ENCODE assay signal across 1 cellular context in the genomic region with DNA sequence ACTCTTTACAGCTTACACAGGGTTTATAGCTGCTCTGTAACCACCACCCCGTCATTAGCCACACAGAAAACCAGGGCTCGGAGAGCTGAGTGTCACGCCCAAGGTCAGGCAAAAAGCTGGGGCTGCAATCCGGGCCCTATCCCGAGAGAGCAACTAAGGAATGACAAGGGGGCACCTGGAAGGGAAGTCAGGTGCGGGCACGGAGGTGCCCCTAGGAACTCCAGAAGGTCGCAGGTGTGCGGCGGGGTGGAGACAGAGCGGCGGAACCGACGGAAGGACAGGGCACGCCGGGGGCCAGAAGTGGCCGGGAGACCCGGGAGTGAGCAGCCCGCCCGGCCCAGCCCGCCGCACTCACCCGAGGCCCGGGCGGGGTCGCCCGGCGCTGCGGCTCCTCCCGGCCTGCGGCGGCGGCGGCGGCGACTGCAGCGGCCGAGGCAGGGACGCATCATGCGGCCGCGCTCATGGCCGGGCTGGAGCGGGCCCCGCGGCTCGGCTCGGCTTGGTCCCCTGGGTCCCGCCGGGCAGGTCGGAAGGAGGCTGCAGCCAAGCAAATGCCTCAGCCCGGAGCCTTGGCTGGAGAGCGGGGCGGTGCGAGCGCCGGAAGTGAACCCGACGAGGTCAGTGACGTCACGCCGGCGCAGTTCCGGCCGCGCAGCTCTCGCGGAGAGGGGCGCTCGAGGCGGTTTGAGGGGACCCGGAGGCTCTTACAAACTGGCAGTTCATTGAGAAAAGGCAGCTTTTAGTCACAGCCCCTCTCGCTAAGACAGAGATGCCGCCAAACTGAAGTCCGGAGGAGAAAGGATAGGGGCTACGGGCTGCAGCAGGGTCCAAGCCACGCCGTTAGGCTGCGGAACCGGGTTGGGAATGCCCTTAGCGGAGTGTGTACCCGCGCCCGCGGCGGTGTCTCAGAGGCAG.
TF ChIP-seq lines count a peak whose summit lies in the region.

A gene with protein sequence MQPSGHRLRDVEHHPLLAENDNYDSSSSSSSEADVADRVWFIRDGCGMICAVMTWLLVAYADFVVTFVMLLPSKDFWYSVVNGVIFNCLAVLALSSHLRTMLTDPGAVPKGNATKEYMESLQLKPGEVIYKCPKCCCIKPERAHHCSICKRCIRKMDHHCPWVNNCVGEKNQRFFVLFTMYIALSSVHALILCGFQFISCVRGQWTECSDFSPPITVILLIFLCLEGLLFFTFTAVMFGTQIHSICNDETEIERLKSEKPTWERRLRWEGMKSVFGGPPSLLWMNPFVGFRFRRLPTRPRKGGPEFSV (minus strand): TSS at position 605 of the 915 bp plus-strand sequence. CDS start 20,917 bp downstream, outside the sequence.

TF ChIP-seq in K562, 482 proteins besides CTCF, POLR2A, EP300 and RAD21 (continued from another document):
- TF ChIP-seq, protein P1, sequence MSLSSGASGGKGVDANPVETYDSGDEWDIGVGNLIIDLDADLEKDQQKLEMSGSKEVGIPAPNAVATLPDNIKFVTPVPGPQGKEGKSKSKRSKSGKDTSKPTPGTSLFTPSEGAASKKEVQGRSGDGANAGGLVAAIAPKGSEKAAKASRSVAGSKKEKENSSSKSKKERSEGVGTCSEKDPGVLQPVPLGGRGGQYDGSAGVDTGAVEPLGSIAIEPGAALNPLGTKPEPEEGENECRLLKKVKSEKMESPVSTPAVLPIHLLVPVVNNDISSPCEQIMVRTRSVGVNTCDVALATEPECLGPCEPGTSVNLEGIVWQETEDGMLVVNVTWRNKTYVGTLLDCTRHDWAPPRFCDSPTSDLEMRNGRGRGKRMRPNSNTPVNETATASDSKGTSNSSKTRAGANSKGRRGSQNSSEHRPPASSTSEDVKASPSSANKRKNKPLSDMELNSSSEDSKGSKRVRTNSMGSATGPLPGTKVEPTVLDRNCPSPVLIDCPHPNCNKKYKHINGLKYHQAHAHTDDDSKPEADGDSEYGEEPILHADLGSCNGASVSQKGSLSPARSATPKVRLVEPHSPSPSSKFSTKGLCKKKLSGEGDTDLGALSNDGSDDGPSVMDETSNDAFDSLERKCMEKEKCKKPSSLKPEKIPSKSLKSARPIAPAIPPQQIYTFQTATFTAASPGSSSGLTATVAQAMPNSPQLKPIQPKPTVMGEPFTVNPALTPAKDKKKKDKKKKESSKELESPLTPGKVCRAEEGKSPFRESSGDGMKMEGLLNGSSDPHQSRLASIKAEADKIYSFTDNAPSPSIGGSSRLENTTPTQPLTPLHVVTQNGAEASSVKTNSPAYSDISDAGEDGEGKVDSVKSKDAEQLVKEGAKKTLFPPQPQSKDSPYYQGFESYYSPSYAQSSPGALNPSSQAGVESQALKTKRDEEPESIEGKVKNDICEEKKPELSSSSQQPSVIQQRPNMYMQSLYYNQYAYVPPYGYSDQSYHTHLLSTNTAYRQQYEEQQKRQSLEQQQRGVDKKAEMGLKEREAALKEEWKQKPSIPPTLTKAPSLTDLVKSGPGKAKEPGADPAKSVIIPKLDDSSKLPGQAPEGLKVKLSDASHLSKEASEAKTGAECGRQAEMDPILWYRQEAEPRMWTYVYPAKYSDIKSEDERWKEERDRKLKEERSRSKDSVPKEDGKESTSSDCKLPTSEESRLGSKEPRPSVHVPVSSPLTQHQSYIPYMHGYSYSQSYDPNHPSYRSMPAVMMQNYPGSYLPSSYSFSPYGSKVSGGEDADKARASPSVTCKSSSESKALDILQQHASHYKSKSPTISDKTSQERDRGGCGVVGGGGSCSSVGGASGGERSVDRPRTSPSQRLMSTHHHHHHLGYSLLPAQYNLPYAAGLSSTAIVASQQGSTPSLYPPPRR (CRISPR knock-in tag; IDR thresholded peaks at IDR 0.05; ENCODE audit: borderline replicate concordance), result peak; percentile 45; the same call in 1 of the 2 replicates
- TF ChIP-seq, protein P2, sequence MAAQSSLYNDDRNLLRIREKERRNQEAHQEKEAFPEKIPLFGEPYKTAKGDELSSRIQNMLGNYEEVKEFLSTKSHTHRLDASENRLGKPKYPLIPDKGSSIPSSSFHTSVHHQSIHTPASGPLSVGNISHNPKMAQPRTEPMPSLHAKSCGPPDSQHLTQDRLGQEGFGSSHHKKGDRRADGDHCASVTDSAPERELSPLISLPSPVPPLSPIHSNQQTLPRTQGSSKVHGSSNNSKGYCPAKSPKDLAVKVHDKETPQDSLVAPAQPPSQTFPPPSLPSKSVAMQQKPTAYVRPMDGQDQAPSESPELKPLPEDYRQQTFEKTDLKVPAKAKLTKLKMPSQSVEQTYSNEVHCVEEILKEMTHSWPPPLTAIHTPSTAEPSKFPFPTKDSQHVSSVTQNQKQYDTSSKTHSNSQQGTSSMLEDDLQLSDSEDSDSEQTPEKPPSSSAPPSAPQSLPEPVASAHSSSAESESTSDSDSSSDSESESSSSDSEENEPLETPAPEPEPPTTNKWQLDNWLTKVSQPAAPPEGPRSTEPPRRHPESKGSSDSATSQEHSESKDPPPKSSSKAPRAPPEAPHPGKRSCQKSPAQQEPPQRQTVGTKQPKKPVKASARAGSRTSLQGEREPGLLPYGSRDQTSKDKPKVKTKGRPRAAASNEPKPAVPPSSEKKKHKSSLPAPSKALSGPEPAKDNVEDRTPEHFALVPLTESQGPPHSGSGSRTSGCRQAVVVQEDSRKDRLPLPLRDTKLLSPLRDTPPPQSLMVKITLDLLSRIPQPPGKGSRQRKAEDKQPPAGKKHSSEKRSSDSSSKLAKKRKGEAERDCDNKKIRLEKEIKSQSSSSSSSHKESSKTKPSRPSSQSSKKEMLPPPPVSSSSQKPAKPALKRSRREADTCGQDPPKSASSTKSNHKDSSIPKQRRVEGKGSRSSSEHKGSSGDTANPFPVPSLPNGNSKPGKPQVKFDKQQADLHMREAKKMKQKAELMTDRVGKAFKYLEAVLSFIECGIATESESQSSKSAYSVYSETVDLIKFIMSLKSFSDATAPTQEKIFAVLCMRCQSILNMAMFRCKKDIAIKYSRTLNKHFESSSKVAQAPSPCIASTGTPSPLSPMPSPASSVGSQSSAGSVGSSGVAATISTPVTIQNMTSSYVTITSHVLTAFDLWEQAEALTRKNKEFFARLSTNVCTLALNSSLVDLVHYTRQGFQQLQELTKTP (IDR thresholded peaks at IDR 0.05; ENCODE audit: low read depth in 1 of 2, partially characterized antibody in 2 of 2), result no peak
- peak; percentile 92 for TF ChIP-seq TAF1 (IDR thresholded peaks at IDR 0.05; ENCODE audit: control insufficient read depth, extremely low read depth, insufficient read depth, low read length, severe bottlenecking)
- no peak for TF ChIP-seq ARNT (IDR thresholded peaks at IDR 0.05)
- TF ChIP-seq, protein P3, sequence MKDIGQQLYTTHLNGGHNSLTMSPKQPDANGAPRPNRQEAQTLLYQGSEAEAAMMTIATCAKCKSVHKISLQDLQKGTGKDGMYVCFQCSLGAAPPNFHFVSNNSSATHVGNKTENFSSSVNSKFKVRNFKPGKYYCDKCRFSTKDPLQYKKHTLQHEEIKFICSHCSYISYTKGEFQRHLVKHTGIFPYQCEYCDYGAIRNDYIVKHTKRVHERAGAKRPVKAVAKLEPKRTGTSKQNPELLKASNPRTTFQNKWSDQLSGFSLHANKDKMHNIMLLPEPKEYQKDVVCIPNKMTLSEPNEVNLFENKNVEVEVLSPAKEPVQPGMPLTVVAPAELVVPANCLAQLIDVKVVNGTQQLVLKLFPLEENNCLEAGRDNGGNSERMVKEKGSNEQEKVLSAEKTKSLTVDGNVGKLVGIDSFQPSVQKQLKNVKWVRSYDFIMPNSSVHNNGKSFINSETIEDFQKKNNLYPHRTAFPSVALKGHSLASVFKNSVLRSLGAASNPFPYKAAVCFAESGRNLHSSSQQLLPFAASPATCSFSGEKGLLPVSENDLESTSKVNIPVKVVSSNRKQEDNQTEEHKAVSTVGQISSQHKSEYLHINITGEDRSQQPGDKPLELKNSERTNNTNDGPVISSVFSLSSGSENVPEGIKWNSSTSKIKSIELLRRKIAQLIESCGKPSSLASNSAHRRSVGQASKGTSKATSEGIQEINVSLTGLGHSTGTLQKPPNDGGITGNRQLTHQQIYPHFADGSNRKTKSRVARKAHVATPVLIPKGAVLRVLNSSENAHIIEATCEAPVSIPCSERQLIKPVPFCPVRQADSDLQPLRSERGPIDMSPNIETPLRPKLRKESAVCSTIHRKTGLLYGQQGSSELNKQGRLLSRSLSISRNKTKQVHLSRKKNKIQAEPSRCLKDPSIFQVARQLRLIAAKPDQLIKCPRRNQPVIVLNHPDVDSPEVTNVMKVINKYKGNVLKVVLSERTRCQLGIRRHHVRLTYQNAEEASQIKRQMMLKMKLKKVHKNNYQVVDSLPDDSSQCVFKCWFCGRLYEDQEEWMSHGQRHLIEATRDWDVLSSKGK (CRISPR knock-in tag; IDR thresholded peaks at IDR 0.05), result no peak
- no peak for TF ChIP-seq HEY1 (CRISPR knock-in tag; IDR thresholded peaks at IDR 0.05; ENCODE audit: borderline replicate concordance)
- TF ChIP-seq ZSCAN29 (IDR thresholded peaks at IDR 0.05), result peak; percentile 91
- TF ChIP-seq CREBBP (IDR thresholded peaks at IDR 0.05; ENCODE audit: low read depth, low read length), result no peak
- no peak for TF ChIP-seq EGR1 (conservative IDR thresholded peaks at IDR 0.05)
- TF ChIP-seq NONO (IDR thresholded peaks at IDR 0.05; ENCODE audit: low read depth in 2 of 2, low read length in 1 of 2), result peak in 1 of 2 experiments; percentile 92; a peak in 2 of 4 replicates
- no peak for TF ChIP-seq ZNF584 (CRISPR knock-in tag; IDR thresholded peaks at IDR 0.05; ENCODE audit: low read depth)
- TF ChIP-seq NFIX (CRISPR knock-in tag; IDR thresholded peaks at IDR 0.05; ENCODE audit: low read depth), result no peak
- no peak for TF ChIP-seq MECOM (CRISPR knock-in tag; IDR thresholded peaks at IDR 0.05)
- TF ChIP-seq ZNF561 (CRISPR knock-in tag; conservative IDR thresholded peaks at IDR 0.05), result no peak
- no peak for TF ChIP-seq ZNF24 (IDR thresholded peaks at IDR 0.05)
- TF ChIP-seq, protein P4, sequence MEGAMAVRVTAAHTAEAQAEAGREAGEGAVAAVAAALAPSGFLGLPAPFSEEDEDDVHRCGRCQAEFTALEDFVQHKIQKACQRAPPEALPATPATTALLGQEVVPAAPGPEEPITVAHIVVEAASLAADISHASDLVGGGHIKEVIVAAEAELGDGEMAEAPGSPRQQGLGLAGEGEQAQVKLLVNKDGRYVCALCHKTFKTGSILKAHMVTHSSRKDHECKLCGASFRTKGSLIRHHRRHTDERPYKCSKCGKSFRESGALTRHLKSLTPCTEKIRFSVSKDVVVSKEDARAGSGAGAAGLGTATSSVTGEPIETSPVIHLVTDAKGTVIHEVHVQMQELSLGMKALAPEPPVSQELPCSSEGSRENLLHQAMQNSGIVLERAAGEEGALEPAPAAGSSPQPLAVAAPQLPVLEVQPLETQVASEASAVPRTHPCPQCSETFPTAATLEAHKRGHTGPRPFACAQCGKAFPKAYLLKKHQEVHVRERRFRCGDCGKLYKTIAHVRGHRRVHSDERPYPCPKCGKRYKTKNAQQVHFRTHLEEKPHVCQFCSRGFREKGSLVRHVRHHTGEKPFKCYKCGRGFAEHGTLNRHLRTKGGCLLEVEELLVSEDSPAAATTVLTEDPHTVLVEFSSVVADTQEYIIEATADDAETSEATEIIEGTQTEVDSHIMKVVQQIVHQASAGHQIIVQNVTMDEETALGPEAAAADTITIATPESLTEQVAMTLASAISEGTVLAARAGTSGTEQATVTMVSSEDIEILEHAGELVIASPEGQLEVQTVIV (CRISPR knock-in tag; IDR thresholded peaks at IDR 0.05; ENCODE audit: borderline replicate concordance), result no peak
- TF ChIP-seq MYNN (IDR thresholded peaks at IDR 0.05), result no peak
- no peak for TF ChIP-seq MYNN (CRISPR knock-in tag; IDR thresholded peaks at IDR 0.05)
- TF ChIP-seq CREB3 (tag; conservative IDR thresholded peaks at IDR 0.05; ENCODE audit: low read depth), result no peak
- no peak for TF ChIP-seq CC2D1A (IDR thresholded peaks at IDR 0.05)
- TF ChIP-seq ZFP36 (IDR thresholded peaks at IDR 0.05; ENCODE audit: low read depth, low read length, partially characterized antibody), result no peak
TF ChIP-seq in K562: peak in this region for 180.
